Comparison of ENCODE assay signal across 33 cellular contexts in genomic region chr6:8301502-8301901, GRCh38.
DNase-seq lines count a peak whose midpoint lies in the region; ATAC-seq, FAIRE-seq and TF ChIP-seq lines count a peak whose summit lies in the region.
"Had no signal": no experiment of that assay in that cellular context is flagged by ENCODE, and none has a peak within 500 bp of the region (broad histone marks: within the 10 kb centered on the region; RNA-seq: fewer than 3 reads in every experiment).

No MANE protein-coding gene starts in this region.

- no peaks in the 10 kb centered on the region for H3K27me3 ChIP-seq in HepG2 (ENCODE audit: control insufficient read depth in 1 of 2, insufficient read depth in 2 of 2, low read length in 2 of 2)
- no peaks in the 10 kb centered on the region for H3K27me3 ChIP-seq in right lobe of liver
- no peaks in the 10 kb centered on the region for H3K27me3 ChIP-seq in IMR-90 (ENCODE audit: control insufficient read depth, insufficient read depth, low read length)
- no peaks in the 10 kb centered on the region for H3K27me3 ChIP-seq in K562 (ENCODE audit: control insufficient read depth in 2 of 2, insufficient read depth in 2 of 2, low read length in 2 of 2)
- H3K27me3 ChIP-seq: BE2C; BLaER1; BLaER1 treated with 17β-estradiol and CSF1 and Interleukin-3, amounts not matched to agents 10 nM and 100 nM had no signal

- no peaks in the 10 kb centered on the region for H3K4me1 ChIP-seq in HepG2 (ENCODE audit: insufficient read depth, low read length)
- H3K4me1 ChIP-seq in right lobe of liver: no peaks in the 10 kb centered on the region
- no peaks in the 10 kb centered on the region for H3K4me1 ChIP-seq in A549
- no peaks in the 10 kb centered on the region for H3K4me1 ChIP-seq in IMR-90 (ENCODE audit: control insufficient read depth, insufficient read depth, low read length)
- H3K4me1 ChIP-seq in K562 (replicated peaks in 1 of 2; ENCODE audit: control insufficient read depth in 2 of 2, insufficient read depth in 2 of 2, low read length in 2 of 2): no peaks in the 10 kb centered on the region
- no peaks in the 10 kb centered on the region for H3K4me1 ChIP-seq in OCI-LY7 (ENCODE audit: insufficient read depth, low read length, poor library complexity, severe bottlenecking)
- H3K4me1 ChIP-seq: BE2C; BLaER1; BLaER1 treated with 17β-estradiol and CSF1 and Interleukin-3, amounts not matched to agents 10 nM and 100 nM; Caco-2 had no signal

- H2BK120ac ChIP-seq in IMR-90 (ENCODE audit: low read depth, low read length): no peak overlapping the region

- H4K8ac ChIP-seq in IMR-90 (ENCODE audit: low read depth in 2 of 2, low read length in 2 of 2): no peak overlapping the region

- TF ChIP-seq POLR2A in HepG2 (IDR thresholded peaks at IDR 0.05; ENCODE audit: insufficient read depth in 1 of 2, low read depth in 2 of 2, low read length in 2 of 2): no peak
- TF ChIP-seq POLR2A in right lobe of liver (IDR thresholded peaks at IDR 0.05): no peak
- TF ChIP-seq POLR2A in A549 (IDR thresholded peaks at IDR 0.05; ENCODE audit: low read length): no peak
- no peak for TF ChIP-seq POLR2A in IMR-90 (IDR thresholded peaks at IDR 0.05; ENCODE audit: low read depth, low read length)
- no peak for TF ChIP-seq POLR2A in K562 (conservative IDR thresholded peaks at IDR 0.05)

- BruUV-seq in HepG2 (replicated peaks; lab: Mats Ljungman, UMichigan) (no TSS peak), IMR-90 (replicated peaks; lab: Mats Ljungman, UMichigan) (no TSS peak), K562 (replicated peaks; lab: Mats Ljungman, UMichigan) (no TSS peak), OCI-LY7 (replicated peaks; lab: Mats Ljungman, UMichigan) (no TSS peak)

- no peak overlapping the region for H4K91ac ChIP-seq in IMR-90 (ENCODE audit: insufficient read depth, low read depth, low read length)

- CTCF ChIA-PET in HepG2 (lab: Yijun Ruan, JAX; ENCODE audit: low intra/inter-chr PET ratio, low total read pairs): no interaction called here
- CTCF ChIA-PET in A549 (lab: Yijun Ruan, JAX): no interaction called here
- CTCF ChIA-PET in IMR-90 (lab: Yijun Ruan, JAX): no interaction called here
- CTCF ChIA-PET in K562 (lab: Yijun Ruan, JAX; ENCODE audit: low intra/inter-chr PET ratio): no interaction called here
- CTCF ChIA-PET in OCI-LY7 (lab: Charles Lee; ENCODE audit: unreplicated experiment): no interaction called here

- H2BK20ac ChIP-seq in IMR-90 (ENCODE audit: low read depth, low read length): no peak overlapping the region

- TF ChIP-seq EP300 in HepG2 (IDR thresholded peaks at IDR 0.05; ENCODE audit: low read depth in 2 of 2, low read length in 2 of 2) (no peak), HepG2 (CRISPR knock-in tag; IDR thresholded peaks at IDR 0.05; ENCODE audit: borderline replicate concordance) (no peak), A549 (IDR thresholded peaks at IDR 0.05) (no peak), K562 (IDR thresholded peaks at IDR 0.05; ENCODE audit: low read length) (no peak)

- H3K14ac ChIP-seq in IMR-90 (replicated peaks; ENCODE audit: low read depth, low read length): no peak overlapping the region

- H3K56ac ChIP-seq in IMR-90 (ENCODE audit: extremely low read depth, insufficient read depth, low read length): no peak overlapping the region

- H2AFZ ChIP-seq in HepG2 (ENCODE audit: low read length): no peak overlapping the region
- H2AFZ ChIP-seq in IMR-90 (replicated peaks; ENCODE audit: low read length, poor library complexity): no peak overlapping the region
- H2AFZ ChIP-seq in K562 (ENCODE audit: low read depth, low read length): no peak overlapping the region
- H2AFZ ChIP-seq in OCI-LY7 (ENCODE audit: low read length): no peak overlapping the region

- intact Hi-C loops in HepG2 (cut with micrococcal nuclease; ENCODE audit: unreplicated experiment): no loop called here
- intact Hi-C loops in right lobe of liver (cut with DNase I): no loop called here
- intact Hi-C loops in IMR-90 (cut with micrococcal nuclease): no loop called here
- intact Hi-C loops in K562 (cut with micrococcal nuclease): no loop called here
- intact Hi-C loops in OCI-LY7 (cut with micrococcal nuclease; ENCODE audit: unreplicated experiment): no loop called here

- H3K27ac ChIP-seq in HepG2 (ENCODE audit: extremely low read length, insufficient read depth, low read length) (no peak overlapping the region), right lobe of liver (no peak overlapping the region), A549 (no peak overlapping the region), IMR-90 (ENCODE audit: insufficient read depth, low read length) (no peak overlapping the region), K562 (ENCODE audit: extremely low read depth, low read depth, low read length) (no peak overlapping the region), OCI-LY7 (ENCODE audit: low read depth, low read length, poor library complexity, severe bottlenecking) (no peak overlapping the region)
- H3K27ac ChIP-seq: 22Rv1; BLaER1; BLaER1 treated with 17β-estradiol and CSF1 and Interleukin-3, amounts not matched to agents 10 nM and 100 nM; C4-2B had no signal

- H3K9ac ChIP-seq in HepG2 (ENCODE audit: insufficient read depth, low read depth, low read length) (no peak overlapping the region), IMR-90 (ENCODE audit: low read depth, low read length) (no peak overlapping the region), K562 (ENCODE audit: insufficient read depth in 1 of 2, low read depth in 2 of 2, low read length in 2 of 2) (no peak overlapping the region)
- H3K9ac ChIP-seq: BLaER1; BLaER1 treated with 17β-estradiol and CSF1 and Interleukin-3, amounts not matched to agents 10 nM and 100 nM had no signal

- H2BK5ac ChIP-seq in IMR-90 (ENCODE audit: low read depth, low read length, poor library complexity, severe bottlenecking): no peak overlapping the region

- no peaks in the 10 kb centered on the region for H3K79me2 ChIP-seq in HepG2 (ENCODE audit: insufficient read depth, low read length)
- no peaks in the 10 kb centered on the region for H3K79me2 ChIP-seq in K562 (ENCODE audit: control insufficient read depth, insufficient read depth, low read length)
- no peaks in the 10 kb centered on the region for H3K79me2 ChIP-seq in OCI-LY7 (ENCODE audit: insufficient read depth, low read depth, low read length)

- H3K9me1 ChIP-seq in IMR-90 (ENCODE audit: insufficient read depth, low read length) (no peaks in the 10 kb centered on the region), K562 (ENCODE audit: control insufficient read depth, insufficient read depth, low read length) (no peaks in the 10 kb centered on the region)

- H3K9me3 ChIP-seq in HepG2 (ENCODE audit: low read length) (no peaks in the 10 kb centered on the region), right lobe of liver (no peaks in the 10 kb centered on the region), A549 (no peaks in the 10 kb centered on the region), IMR-90 (ENCODE audit: control insufficient read depth, insufficient read depth, low read length) (peaks cover 8% of the 10 kb centered on the region), K562 (replicated peaks; ENCODE audit: control insufficient read depth, insufficient read depth, low read depth, low read length) (no peaks in the 10 kb centered on the region), OCI-LY7 (ENCODE audit: low read length) (no peaks in the 10 kb centered on the region)
- H3K9me3 ChIP-seq: BE2C; BLaER1; BLaER1 treated with 17β-estradiol and CSF1 and Interleukin-3, amounts not matched to agents 10 nM and 100 nM; Caco-2 had no signal

- TF ChIP-seq CTCF in HepG2 (CRISPR knock-in tag; IDR thresholded peaks at IDR 0.05) (no peak), right lobe of liver (IDR thresholded peaks at IDR 0.05) (no peak), A549 (IDR thresholded peaks at IDR 0.05) (no peak), IMR-90 (conservative IDR thresholded peaks at IDR 0.05; ENCODE audit: low read depth, low read length) (no peak), K562 (IDR thresholded peaks at IDR 0.05 in 2 of 3, conservative IDR thresholded peaks at IDR 0.05 in 1 of 3; ENCODE audit: insufficient read depth in 2 of 3, low read depth in 1 of 3, low read length in 3 of 3) (no peak), OCI-LY7 (conservative IDR thresholded peaks at IDR 0.05; ENCODE audit: low read length) (no peak)

- no peak overlapping the region for H4K5ac ChIP-seq in IMR-90 (ENCODE audit: low read depth, low read length)

- H3K9me2 ChIP-seq in OCI-LY7 (ENCODE audit: insufficient read depth, low read length): no peaks in the 10 kb centered on the region

- FAIRE-seq in HepG2 (lab: Jason Lieb, UNC): no peak
- no peak for FAIRE-seq in A549 (lab: Jason Lieb, UNC)
- FAIRE-seq in K562 (lab: Jason Lieb, UNC): no peak
- FAIRE-seq: A204.1, D721Med had no signal

- 3% methylated on average over 2 of the region's 2 CpGs for WGBS in HepG2 (ENCODE audit: low lambda C conversion rate)
- 42% methylated on average over 2 of the region's 2 CpGs for WGBS in right lobe of liver (ENCODE audit: insufficient coverage, low coverage, low lambda C conversion rate, missing lambda C conversion rate)
- 16% methylated on average over 2 of the region's 2 CpGs for WGBS in A549 (ENCODE audit: missing lambda C conversion rate)
- no CpG with 5 or more reads among the region's 2 CpGs for WGBS in IMR-90 (ENCODE audit: extremely low coverage in 2 of 2, insufficient read length in 1 of 2), 2 experiments
- 0% methylated on average over 2 of the region's 2 CpGs for WGBS in K562 (ENCODE audit: insufficient coverage, low coverage, missing lambda C conversion rate)

- no peak for TF ChIP-seq RAD21 in HepG2 (CRISPR knock-in tag; IDR thresholded peaks at IDR 0.05)
- TF ChIP-seq RAD21 in A549 (conservative IDR thresholded peaks at IDR 0.05 in 1 of 2, IDR thresholded peaks at IDR 0.05 in 1 of 2): no peak
- no peak for TF ChIP-seq RAD21 in IMR-90 (IDR thresholded peaks at IDR 0.05; ENCODE audit: low read length)
- no peak for TF ChIP-seq RAD21 in K562 (CRISPR knock-in tag; conservative IDR thresholded peaks at IDR 0.05 in 1 of 2, IDR thresholded peaks at IDR 0.05 in 1 of 2)

- no peaks in the 10 kb centered on the region for H4K20me1 ChIP-seq in HepG2 (ENCODE audit: insufficient read depth, low read length)
- no peaks in the 10 kb centered on the region for H4K20me1 ChIP-seq in IMR-90 (ENCODE audit: insufficient read depth, low read length)
- H4K20me1 ChIP-seq in K562 (replicated peaks; ENCODE audit: control insufficient read depth, insufficient read depth, low read length): no peaks in the 10 kb centered on the region
- no peaks in the 10 kb centered on the region for H4K20me1 ChIP-seq in OCI-LY7 (ENCODE audit: insufficient read depth, low read length)
- H4K20me1 ChIP-seq: BLaER1; BLaER1 treated with 17β-estradiol and CSF1 and Interleukin-3, amounts not matched to agents 10 nM and 100 nM had no signal

- H2BK15ac ChIP-seq in IMR-90 (ENCODE audit: low read depth, low read length): no peak overlapping the region

- no peak overlapping the region for H3K4ac ChIP-seq in IMR-90 (ENCODE audit: low read depth, low read length)

- no peak for ATAC-seq in HepG2
- ATAC-seq in right lobe of liver: no peak
- no peak for ATAC-seq in A549
- ATAC-seq in IMR-90 (ENCODE audit: low read depth): no peak
- ATAC-seq in K562: no peak
- ATAC-seq: CD8-positive, alpha-beta T cell had no signal

- no peak overlapping the region for H3K18ac ChIP-seq in IMR-90 (ENCODE audit: low read depth, low read length)

- no peak for DNase-seq in HepG2 (ENCODE audit: low spot score)
- no peak for DNase-seq in right lobe of liver
- no peak for DNase-seq in A549 (ENCODE audit: low read depth in 1 of 2, low spot score in 1 of 2)
- DNase-seq in IMR-90: no peak
- DNase-seq in K562 (ENCODE audit: extremely low read depth in 1 of 4, low spot score in 3 of 4): no peak
- DNase-seq in OCI-LY7 (ENCODE audit: low spot score): no peak
- no peak for DNase-seq in SHP77 treated with DMSO at 0.1 percent for 48 hours (lab: John Stamatoyannopoulos, UW)
- DNase-seq in DMS53 (lab: John Stamatoyannopoulos, UW): no peak
- DNase-seq: 8988T; ACHN; AML-193; BE2C; C1 segment of cervical spinal cord; Caco-2; Calu3; CD4-positive, alpha-beta memory T cell; CD4-positive, alpha-beta T cell; CD4-positive, CD25-positive, alpha-beta regulatory T cell; CD8-positive, alpha-beta memory T cell; CD8-positive, alpha-beta T cell; COR-L47; DMS 273 treated with DMSO at 0.1 percent for 48 hours; DMS153; DMS79; DMS79 treated with DMSO at 0.1 percent for 48 hours; DND-41; EL had no signal

- H3K4me3 ChIP-seq in HepG2 (replicated peaks in 1 of 3; ENCODE audit: insufficient read depth in 1 of 3, low read depth in 2 of 3, low read length in 3 of 3) (no peak overlapping the region), right lobe of liver (no peak overlapping the region), A549 (no peak overlapping the region), IMR-90 (ENCODE audit: insufficient read depth, low read depth, low read length) (no peak overlapping the region), K562 (no peak overlapping the region), OCI-LY7 (ENCODE audit: low read depth, low read length, poor library complexity, severe bottlenecking) (no peak overlapping the region)
- H3K4me3 ChIP-seq: BLaER1; BLaER1 treated with 17β-estradiol and CSF1 and Interleukin-3, amounts not matched to agents 10 nM and 100 nM had no signal

- in situ Hi-C loops in HepG2 (cut with HindIII; ENCODE audit: extremely low pct_ligation_motif_present, low pct_unique_long_range_greater_than_20kb): no loop called here
- in situ Hi-C loops in IMR-90 (cut with MboI; ENCODE audit: low sequenced_read_pairs): no loop called here
- in situ Hi-C loops in K562 (cut with MboI): no loop called here

- H3K36me3 ChIP-seq in HepG2 (replicated peaks in 1 of 2; ENCODE audit: control insufficient read depth in 1 of 2, insufficient read depth in 2 of 2, low read length in 2 of 2) (no peaks in the 10 kb centered on the region), right lobe of liver (no peaks in the 10 kb centered on the region), IMR-90 (ENCODE audit: control insufficient read depth, insufficient read depth, low read length) (no peaks in the 10 kb centered on the region), K562 (ENCODE audit: control insufficient read depth, insufficient read depth, low read length) (no peaks in the 10 kb centered on the region), OCI-LY7 (ENCODE audit: insufficient read depth, low read length) (no peaks in the 10 kb centered on the region)
- H3K36me3 ChIP-seq: BE2C; BLaER1; BLaER1 treated with 17β-estradiol and CSF1 and Interleukin-3, amounts not matched to agents 10 nM and 100 nM had no signal

- H2AK9ac ChIP-seq in IMR-90 (replicated peaks; ENCODE audit: low read depth, low read length, poor library complexity): no peak overlapping the region

- H3K4me2 ChIP-seq in HepG2 (ENCODE audit: low read depth, low read length) (no peak overlapping the region), A549 (no peak overlapping the region), IMR-90 (ENCODE audit: low read depth, low read length) (no peak overlapping the region), K562 (ENCODE audit: insufficient read depth, low read length) (no peak overlapping the region), OCI-LY7 (ENCODE audit: low read length) (no peak overlapping the region)
- H3K4me2 ChIP-seq: BLaER1; BLaER1 treated with 17β-estradiol and CSF1 and Interleukin-3, amounts not matched to agents 10 nM and 100 nM had no signal

- H3K79me1 ChIP-seq in IMR-90 (ENCODE audit: low read depth in 1 of 2, low read length in 2 of 2): no peaks in the 10 kb centered on the region

- no peak overlapping the region for H2AK5ac ChIP-seq in IMR-90 (ENCODE audit: low read depth, low read length)

- no peak overlapping the region for H3K23ac ChIP-seq in IMR-90 (ENCODE audit: low read depth, low read length)

- dilution Hi-C loops in IMR-90 (cut with HindIII; ENCODE audit: low sequenced_read_pairs, unreplicated experiment): no loop called here

- POLR2A ChIA-PET in HepG2 (lab: Yijun Ruan, JAX) (no interaction called here), A549 (lab: Yijun Ruan, JAX) (no interaction called here), IMR-90 (lab: Charles Lee; ENCODE audit: unreplicated experiment) (no interaction called here), K562 (lab: Yijun Ruan, JAX) (no interaction called here), OCI-LY7 (lab: Charles Lee) (interaction anchor here (1.4 kb wide), 1 partner anchor 642 kb away, joined by 3 read pairs; no protein-coding TSS in a partner anchor)

Comparison
In these comparisons a context has a peak if more than half of its experiments do, and no peak if none do; other contexts are left out.
1. Of the 241 proteins assayed by ChIP-seq in both HepG2 and K562: peak only in HepG2: none; only in K562: none; in both: MAFF and MAFK; in neither: 239.